1 cellular context compared by ENCODE assay signal in the genomic region with DNA sequence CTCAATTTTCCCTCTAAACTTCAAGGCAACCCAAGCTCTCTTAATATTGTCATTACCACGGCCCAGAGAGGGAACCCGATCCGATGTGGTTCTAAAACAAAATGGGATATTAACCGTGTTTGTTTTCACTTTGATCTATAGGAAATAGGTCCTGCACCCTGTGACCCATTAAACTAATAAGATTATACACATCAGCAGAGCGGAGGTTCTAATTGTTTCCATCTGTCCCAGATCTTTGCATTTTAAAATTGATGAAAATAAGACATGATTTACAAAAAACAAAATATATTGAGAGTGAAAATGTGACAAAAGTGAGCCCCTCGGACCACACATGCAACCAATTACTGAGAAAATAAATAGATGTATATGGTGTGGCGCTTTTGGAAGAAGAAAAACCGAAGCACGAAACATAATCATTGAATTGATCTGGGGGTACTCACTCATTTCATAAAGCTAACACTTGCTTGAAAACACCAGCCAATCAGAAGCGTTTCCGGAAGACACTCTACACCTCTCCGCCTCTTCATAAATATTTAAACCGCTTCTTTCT.
TF ChIP-seq lines count a peak whose summit lies in the region.

No MANE protein-coding gene starts in this region.

TF ChIP-seq in endothelial cell of umbilical vein, 7 proteins besides CTCF, POLR2A, EP300 and RAD21 (continued from another document):
- TF ChIP-seq MYC (IDR thresholded peaks at IDR 0.05; ENCODE audit: low read depth, low read length), result no peak
